1 cellular context compared by ENCODE assay signal in the genomic region with DNA sequence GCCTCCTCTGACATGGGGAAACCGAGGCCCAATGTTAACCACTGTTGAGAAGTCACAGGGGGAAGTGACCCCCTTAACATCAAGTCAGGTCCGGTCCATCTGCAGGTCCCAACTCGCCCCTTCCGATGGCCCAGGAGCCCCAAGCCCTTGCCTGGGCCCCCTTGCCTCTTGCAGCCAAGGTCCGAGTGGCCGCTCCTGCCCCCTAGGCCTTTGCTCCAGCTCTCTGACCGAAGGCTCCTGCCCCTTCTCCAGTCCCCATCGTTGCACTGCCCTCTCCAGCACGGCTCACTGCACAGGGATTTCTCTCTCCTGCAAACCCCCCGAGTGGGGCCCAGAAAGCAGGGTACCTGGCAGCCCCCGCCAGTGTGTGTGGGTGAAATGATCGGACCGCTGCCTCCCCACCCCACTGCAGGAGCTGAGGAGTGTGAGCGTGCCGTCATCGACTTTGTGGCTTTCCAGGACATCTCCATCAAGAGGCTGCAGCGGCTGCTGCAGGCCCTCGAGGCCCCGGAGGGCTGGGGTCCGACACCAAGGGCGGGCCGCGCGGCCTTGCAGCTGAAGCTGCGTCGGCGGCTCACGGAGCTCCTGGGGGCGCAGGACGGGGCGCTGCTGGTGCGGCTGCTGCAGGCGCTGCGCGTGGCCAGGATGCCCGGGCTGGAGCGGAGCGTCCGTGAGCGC.
TF ChIP-seq lines count a peak whose summit lies in the region.

No MANE protein-coding gene starts in this region.

TF ChIP-seq in endothelial cell of umbilical vein, 7 proteins besides CTCF, POLR2A, EP300 and RAD21:
- TF ChIP-seq FOS (IDR thresholded peaks at IDR 0.05; ENCODE audit: borderline replicate concordance, insufficient read depth, low read length) (no peak), POLR2AphosphoS5 (IDR thresholded peaks at IDR 0.05; ENCODE audit: insufficient read depth, low read depth, low read length) (peak; percentile 23), EZH2 (IDR thresholded peaks at IDR 0.05; ENCODE audit: borderline replicate concordance, low read depth, low read length, severe bottlenecking) (no peak)
